18 cellular contexts compared by ENCODE assay signal in the genomic region with DNA sequence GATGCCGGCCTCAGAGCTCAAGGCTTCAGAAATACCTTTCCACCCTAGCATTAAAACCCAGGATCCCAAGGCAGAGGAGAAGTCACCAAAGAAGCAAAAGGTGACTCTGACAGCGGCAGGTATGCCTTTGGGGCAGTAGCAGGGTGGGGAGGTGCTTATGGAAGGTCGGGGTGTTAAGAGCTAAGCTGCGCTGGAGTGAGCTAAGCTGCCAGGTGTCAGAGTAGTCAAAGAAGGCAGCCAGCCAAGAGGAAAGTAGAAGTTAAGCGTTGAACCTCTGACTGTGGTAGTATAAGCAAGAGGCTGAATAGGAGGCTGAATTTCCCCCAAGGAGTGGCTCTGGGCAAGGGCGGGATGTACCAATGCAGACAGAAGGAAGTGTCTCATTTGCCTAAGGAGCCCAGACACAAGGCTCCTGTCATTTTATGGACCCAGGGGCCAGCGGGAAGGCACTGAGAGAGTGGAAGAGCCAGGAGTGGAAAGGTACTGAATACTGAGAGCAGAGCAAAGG.
"Had no signal": no experiment of that assay in that cellular context is flagged by ENCODE, and none has a peak within 500 bp of the region (broad histone marks: within the 10 kb centered on the region; RNA-seq: fewer than 3 reads in every experiment).

No MANE protein-coding gene starts in this region.

- H3K9me3 ChIP-seq: left ventricle myocardium inferior, sigmoid colon, testis had no signal

- H3K27me3 ChIP-seq: sigmoid colon, testis had no signal

- ATAC-seq: natural killer cell, T-helper 17 cell had no signal

- H3K4me1 ChIP-seq: left ventricle myocardium inferior, sigmoid colon, testis had no signal

- H3K4me3 ChIP-seq: left ventricle myocardium inferior, sigmoid colon, testis had no signal

- H3K27ac ChIP-seq: left ventricle myocardium inferior, sigmoid colon, testis had no signal

- H3K36me3 ChIP-seq: left ventricle myocardium inferior, sigmoid colon had no signal

- DNase-seq: activated CD4-positive, alpha-beta memory T cell treated with anti-CD3 and anti-CD28 coated beads for 36 hours; activated CD4-positive, alpha-beta T cell treated with anti-CD3 and anti-CD28 coated beads for 48 hours; activated CD4-positive, CD25-positive, alpha-beta regulatory T cell; activated effector memory CD4-positive, alpha-beta T cell treated with anti-CD3 and anti-CD28 coated beads, Interleukin-2, amount 50 U/mL, for 16 hours; activated naive CD4-positive, alpha-beta T cell treated with anti-CD3 and anti-CD28 coated beads, Interleukin-2, amount 10 ng/mL, durations not matched to agents 7 days and 5 days; cerebellar nuclear complex; cortex of kidney; foreskin melanocyte; immature natural killer cell; left ventricle myocardium inferior; mammary epithelial cell; natural killer cell; retina; sigmoid colon; stimulated activated CD4-positive, alpha-beta T cell treated with anti-CD3 and anti-CD28 coated beads, Interleukin-2, amount 100 ng/mL, for 48 hours; stimulated activated naive CD4-positive, alpha-beta T cell; T-helper 17 cell; testis had no signal
